1 cellular context compared by ENCODE assay signal in genomic region chr11:118434123-118434552, GRCh38.
TF ChIP-seq lines count a peak whose summit lies in the region.

No MANE protein-coding gene starts in this region.

TF ChIP-seq in K562, 482 proteins besides CTCF, POLR2A, EP300 and RAD21 (continued from another document):
- peak; percentile 79 for TF ChIP-seq MGA (IDR thresholded peaks at IDR 0.05)
- TF ChIP-seq ZBTB49 (CRISPR knock-in tag; IDR thresholded peaks at IDR 0.05; ENCODE audit: borderline replicate concordance), result no peak
- 0 out of 2 replicates have a peak, but pooled peaks have one; percentile 5 for TF ChIP-seq NCOR1 (IDR thresholded peaks at IDR 0.05)
- TF ChIP-seq NELFE (IDR thresholded peaks at IDR 0.05; ENCODE audit: insufficient read depth, insufficient read length), result no peak
- no peak for TF ChIP-seq SREBF2 (CRISPR knock-in tag; IDR thresholded peaks at IDR 0.05)
- peak; percentile 33 to 65 for TF ChIP-seq E2F6 (IDR thresholded peaks at IDR 0.05; ENCODE audit: borderline replicate concordance in 1 of 2, extremely low read depth in 1 of 2, insufficient read depth in 1 of 2, insufficient read length in 1 of 2, low read depth in 1 of 2, low read length in 1 of 2, poor library complexity in 1 of 2, severe bottlenecking in 1 of 2)
- no peak for TF ChIP-seq MTA3 (IDR thresholded peaks at IDR 0.05; ENCODE audit: borderline replicate concordance)
- TF ChIP-seq SMAD2 (IDR thresholded peaks at IDR 0.05; ENCODE audit: low read depth, low read length), result no peak
- no peak for TF ChIP-seq THAP12 (CRISPR knock-in tag; IDR thresholded peaks at IDR 0.05)
- TF ChIP-seq HMG20B (CRISPR knock-in tag; IDR thresholded peaks at IDR 0.05), result no peak
- no peak for TF ChIP-seq DMBX1 (CRISPR knock-in tag; IDR thresholded peaks at IDR 0.05; ENCODE audit: borderline replicate concordance)
- no peak for TF ChIP-seq ZNF263 (CRISPR knock-in tag; IDR thresholded peaks at IDR 0.05; ENCODE audit: borderline replicate concordance)
- no peak for TF ChIP-seq NFYB (IDR thresholded peaks at IDR 0.05; ENCODE audit: extremely low read depth, insufficient read length)
- TF ChIP-seq MYC (IDR thresholded peaks at IDR 0.05; ENCODE audit: low read depth, low read length), result 0 out of 2 replicates have a peak, but pooled peaks have one; percentile 19
- TF ChIP-seq MYC (CRISPR knock-in tag; IDR thresholded peaks at IDR 0.05; ENCODE audit: borderline replicate concordance, low read depth), result no peak
- TF ChIP-seq ZNF778 (CRISPR knock-in tag; IDR thresholded peaks at IDR 0.05), result no peak
- no peak for TF ChIP-seq ZNF518B (CRISPR knock-in tag; IDR thresholded peaks at IDR 0.05)
- TF ChIP-seq ZNF444 (CRISPR knock-in tag; IDR thresholded peaks at IDR 0.05), result no peak
- TF ChIP-seq HNRNPL (IDR thresholded peaks at IDR 0.05; ENCODE audit: low read depth, low read length), result no peak
- TF ChIP-seq ZNF282 (CRISPR knock-in tag; IDR thresholded peaks at IDR 0.05), result no peak
TF ChIP-seq in K562: peak in this region for 7.
